8 cellular contexts compared by ENCODE assay signal in the genomic region with DNA sequence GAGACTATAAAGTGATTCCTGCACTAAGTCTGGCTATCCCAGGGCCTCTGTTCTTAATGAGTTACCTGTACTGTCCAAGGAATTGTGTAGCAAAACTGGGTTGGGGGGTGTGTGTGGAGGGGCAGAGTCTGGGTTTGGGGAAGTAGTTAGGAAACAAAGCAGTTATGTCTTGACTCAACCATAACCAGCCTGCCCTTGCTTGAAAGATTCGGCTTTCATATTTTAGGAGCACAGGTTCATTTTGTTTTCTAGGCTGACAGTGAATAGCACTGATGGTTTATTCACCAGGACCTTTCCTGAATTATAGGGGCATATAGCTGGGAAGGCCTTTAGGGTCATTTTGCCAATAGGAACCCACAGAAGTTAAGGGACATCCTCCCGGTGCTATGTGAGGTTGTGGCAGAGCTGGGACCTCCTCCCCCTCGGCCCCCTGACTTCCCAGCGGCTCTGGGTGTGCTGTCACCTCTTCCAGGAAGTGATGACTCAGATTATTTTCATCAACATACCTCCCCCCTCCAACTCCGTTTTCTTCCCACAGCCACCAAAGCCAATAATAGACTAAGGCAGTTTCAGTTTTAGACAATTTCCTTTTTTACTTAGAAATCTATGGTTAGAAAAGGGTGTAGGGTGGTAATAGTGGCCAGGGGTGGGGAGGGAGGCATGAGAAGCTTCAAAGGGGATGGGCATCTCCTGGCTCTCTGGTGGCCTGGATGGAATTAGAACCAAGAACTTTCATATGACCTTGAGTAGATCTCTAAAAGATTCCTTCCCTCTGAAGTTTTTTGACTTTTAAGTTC. TPM values are rescaled to one million over a fixed set of nuclear protein-coding genes. Genes with fewer than 3 reads are reported as not detected.
A peak's percentile ranks its signal among the peaks of the same experiment; 100 is the strongest.
DNase-seq lines count a peak whose midpoint lies in the region; ATAC-seq and TF ChIP-seq lines count a peak whose summit lies in the region.

No MANE protein-coding gene starts in this region.

- peak overlapping the region; percentile 53 to 75 (median 70) for H3K27ac ChIP-seq in Peyer's patch
- peak overlapping the region; percentile 46 for H3K27ac ChIP-seq in right cardiac atrium (ENCODE audit: low read length)

- H3K4me3 ChIP-seq in GM06990 (replicated peaks; ENCODE audit: low read depth, low read length) (no peak overlapping the region), Peyer's patch (no peak overlapping the region), right cardiac atrium (ENCODE audit: low read length) (no peak overlapping the region)

- TF ChIP-seq POLR2A in Peyer's patch (IDR thresholded peaks at IDR 0.05) = no peak

- no peaks in the 10 kb centered on the region for H3K36me3 ChIP-seq in GM06990 (ENCODE audit: control insufficient read depth, insufficient read depth, low read length)
- no peaks in the 10 kb centered on the region for H3K36me3 ChIP-seq in Peyer's patch

- intact Hi-C loops in right cardiac atrium (cut with DNase I) = no loop called here

- 33% methylated on average over 5 of the region's 5 CpGs for WGBS in right cardiac atrium

- H3K4me1 ChIP-seq in Peyer's patch (peaks cover 3 to 41% (median 23%) of the 10 kb centered on the region in 4 donors), right cardiac atrium (ENCODE audit: control insufficient read depth, insufficient read depth, low read length) (peaks cover 4% of the 10 kb centered on the region)

- no peaks in the 10 kb centered on the region for H3K9me3 ChIP-seq in Peyer's patch
- H3K9me3 ChIP-seq in right cardiac atrium (ENCODE audit: control insufficient read depth, low read length) = no peaks in the 10 kb centered on the region

- ATAC-seq in HG02798 (IDR thresholded peaks at IDR 0.05; ENCODE audit: poor library complexity, unreplicated experiment) (peak; percentile 51), right cardiac atrium (peak; percentile 84 to 95)

- H3K27me3 ChIP-seq in GM06990 (replicated peaks; ENCODE audit: control insufficient read depth, insufficient read depth, low read length) (no peaks in the 10 kb centered on the region), Peyer's patch (no peaks in the 10 kb centered on the region), right cardiac atrium (ENCODE audit: control insufficient read depth, insufficient read depth) (no peaks in the 10 kb centered on the region)

- TF ChIP-seq CTCF in GM06990 (IDR thresholded peaks at IDR 0.05; ENCODE audit: insufficient read depth, low read length, poor library complexity, severe bottlenecking) (no peak), Peyer's patch (IDR thresholded peaks at IDR 0.05) (no peak)

- DNase-seq in GM06990 (ENCODE audit: extremely low read depth, insufficient read length) = peak; percentile 77
- DNase-seq in Peyer's patch = peak in 2 of 3 donors; percentile 76 to 77
- peak; percentile 75 for DNase-seq in activated naive CD4-positive, alpha-beta T cell treated with Interleukin-2 at 50 U/mL for 16 hours
- DNase-seq in right cardiac atrium = peak; percentile 59 to 74 (median 69)
- peak; percentile 62 for DNase-seq in stimulated activated CD4-positive, alpha-beta T cell treated with anti-CD3 and anti-CD28 coated beads, Interleukin-2, amount 100 ng/mL, for 4 hours (ENCODE audit: low read depth)
- DNase-seq in HT-29 (ENCODE audit: low spot score) = no peak
- no peak for DNase-seq in NCI-H1105 (lab: John Stamatoyannopoulos, UW)

RNA-seq across cellular contexts. Expression of a gene that starts 44.8 kb away (rescaled TPM):
- 10 to 100 TPM in 3 of 4 donors, 1 to 10 TPM in 1; 3.3 to 86.6 (median 16.3) TPM for total RNA-seq in Peyer's patch
- 10 to 100 TPM; 16.4 to 24.1 (median 19.8) TPM for total RNA-seq in right cardiac atrium
- polyA plus RNA-seq in right cardiac atrium = 2.0 TPM
- total RNA-seq in HT-29 (2014; rRNA removed; shearing (Covaris generic)) = 0.08 and 0.33 TPM in 2 replicates

Comparison
In these comparisons a context has a peak if more than half of its experiments do, and no peak if none do; other contexts are left out.
1. DNase-seq: peak in GM06990 (single experiment), Peyer's patch (2 of 3), activated naive CD4-positive, alpha-beta T cell treated with Interleukin-2 at 50 U/mL for 16 hours (single experiment), right cardiac atrium (3 of 3) and stimulated activated CD4-positive, alpha-beta T cell treated with anti-CD3 and anti-CD28 coated beads, Interleukin-2, amount 100 ng/mL, for 4 hours (single experiment); none in HT-29 (single experiment) and NCI-H1105 (single experiment).